17 cellular contexts compared by ENCODE assay signal in genomic region chr1:164155337-164155850, GRCh38.
A peak's percentile ranks its signal among the peaks of the same experiment; 100 is the strongest.
DNase-seq lines count a peak whose midpoint lies in the region; ATAC-seq and TF ChIP-seq lines count a peak whose summit lies in the region.
"Had no signal": no experiment of that assay in that cellular context is flagged by ENCODE, and none has a peak within 500 bp of the region (broad histone marks: within the 10 kb centered on the region; RNA-seq: fewer than 3 reads in every experiment).

No MANE protein-coding gene starts in this region.

- H3K36me3 Mint-ChIP-seq in GM23338 (ENCODE audit: low read depth) = no peaks in the 10 kb centered on the region
- H3K36me3 Mint-ChIP-seq: CD8-positive, alpha-beta T cell had no signal

- H2AK5ac ChIP-seq in neuronal stem cell (ENCODE audit: low read depth, low read length) = no peak overlapping the region

- H3K4me3 ChIP-seq in GM23338 (no peak overlapping the region), neuronal stem cell (ENCODE audit: low read length in 2 of 2) (no peak overlapping the region), prostate gland (no peak overlapping the region)

- H3K4ac ChIP-seq in neuronal stem cell (ENCODE audit: low read length) = no peak overlapping the region

- intact Hi-C loops in prostate gland (cut with DNase I) = no loop called here

- H3K27ac ChIP-seq in GM23338 (ENCODE audit: low read depth) = no peak overlapping the region
- no peak overlapping the region for H3K27ac ChIP-seq in neuronal stem cell (replicated peaks; ENCODE audit: low read length)
- H3K27ac ChIP-seq in prostate gland = no peak overlapping the region

- H3K23ac ChIP-seq in neuronal stem cell (ENCODE audit: low read depth, low read length, poor library complexity) = no peak overlapping the region

- H4K20me1 ChIP-seq in GM23338 (replicated peaks; ENCODE audit: insufficient read depth) = no peaks in the 10 kb centered on the region

- H2AFZ ChIP-seq in GM23338 = peak overlapping the region; percentile 87
- no peak overlapping the region for H2AFZ ChIP-seq in neuronal stem cell (ENCODE audit: low read length)

- TF ChIP-seq CTCF in GM23338 (conservative IDR thresholded peaks at IDR 0.05; ENCODE audit: low read depth in 2 of 2) = no peak
- no peak for TF ChIP-seq CTCF in prostate gland (IDR thresholded peaks at IDR 0.05)

- no peak overlapping the region for H4K8ac ChIP-seq in neuronal stem cell (ENCODE audit: low read depth, low read length)

- ATAC-seq in GM23338 = no peak
- ATAC-seq in esophagus mucosa = peak; percentile 48
- no peak for ATAC-seq in HG03159 (IDR thresholded peaks at IDR 0.05; ENCODE audit: unreplicated experiment)
- ATAC-seq: CD8-positive, alpha-beta T cell; Panc1 had no signal

- no peak overlapping the region for H2BK12ac ChIP-seq in neuronal stem cell (ENCODE audit: low read length)

- no peak overlapping the region for H3K4me3 Mint-ChIP-seq in GM23338
- H3K4me3 Mint-ChIP-seq: CD8-positive, alpha-beta T cell had no signal

- no peak overlapping the region for H4K91ac ChIP-seq in neuronal stem cell (ENCODE audit: low read depth, low read length, poor library complexity)

- H3K14ac ChIP-seq in neuronal stem cell (ENCODE audit: low read length) = no peak overlapping the region

- no peaks in the 10 kb centered on the region for H3K79me1 ChIP-seq in neuronal stem cell (ENCODE audit: low read depth, low read length)

- DNase-seq in GM23338 (ENCODE audit: low spot score) (no peak), NCI-H69 (lab: John Stamatoyannopoulos, UW) (peak; percentile 59), neuronal stem cell (ENCODE audit: low spot score) (peak; percentile 6), NOMO-1 treated with dmso at 0.1 percent for 144 hours (lab: John Stamatoyannopoulos, UW; ENCODE audit: unreplicated experiment) (no peak), prostate gland (ENCODE audit: low spot score) (no peak)
- DNase-seq: CD8-positive, alpha-beta T cell; EL; H7; IMR-90; Kasumi-1; NCI-H2081; NCI-H226; Right ventricle myocardium superior; SK-N-SH had no signal

- H3K9me3 Mint-ChIP-seq in GM23338 = no peaks in the 10 kb centered on the region

- no peaks in the 10 kb centered on the region for H3K9me3 ChIP-seq in neuronal stem cell (replicated peaks in 1 of 2; ENCODE audit: control insufficient read depth in 2 of 2, insufficient read depth in 1 of 2, low read depth in 1 of 2, low read length in 2 of 2)
- H3K9me3 ChIP-seq in prostate gland = no peaks in the 10 kb centered on the region
- H3K9me3 ChIP-seq: SK-N-SH had no signal

- H2BK5ac ChIP-seq in neuronal stem cell (ENCODE audit: low read length) = no peak overlapping the region

- TF ChIP-seq POLR2A in prostate gland (IDR thresholded peaks at IDR 0.05) = no peak

- H3F3A ChIP-seq in GM23338 (replicated peaks; ENCODE audit: low read depth) = no peaks in the 10 kb centered on the region

- WGBS in neuronal stem cell (ENCODE audit: extremely low coverage in 2 of 2, insufficient read length in 2 of 2, insufficient replicate concordance in 1 of 2), 2 donors = no CpG with 5 or more reads among the region's 4 CpGs
- 50% methylated on average over 4 of the region's 4 CpGs for WGBS in prostate gland

- H3K27ac Mint-ChIP-seq in GM23338 = no peak overlapping the region
- H3K27ac Mint-ChIP-seq: CD8-positive, alpha-beta T cell had no signal

- no peak overlapping the region for H2BK120ac ChIP-seq in neuronal stem cell (ENCODE audit: low read depth, low read length)

- no peaks in the 10 kb centered on the region for H3K4me1 Mint-ChIP-seq in GM23338

- H3K4me2 ChIP-seq in GM23338 (no peak overlapping the region), neuronal stem cell (ENCODE audit: insufficient read depth, low read length, poor library complexity, severe bottlenecking) (no peak overlapping the region)
- H3K4me2 ChIP-seq: SK-N-SH had no signal

- no peaks in the 10 kb centered on the region for H3K4me1 ChIP-seq in GM23338 (ENCODE audit: insufficient read depth)
- no peaks in the 10 kb centered on the region for H3K4me1 ChIP-seq in neuronal stem cell (ENCODE audit: control insufficient read depth in 2 of 2, insufficient read depth in 1 of 2, low read depth in 1 of 2, low read length in 2 of 2)
- H3K4me1 ChIP-seq in prostate gland (replicated peaks) = no peaks in the 10 kb centered on the region

- no peaks in the 10 kb centered on the region for H3K27me3 Mint-ChIP-seq in GM23338 (ENCODE audit: insufficient read depth, low read depth, poor library complexity)

- no peak overlapping the region for H3K18ac ChIP-seq in neuronal stem cell (ENCODE audit: low read length)

- H3K79me2 ChIP-seq in GM23338 (replicated peaks; ENCODE audit: insufficient read depth) = no peaks in the 10 kb centered on the region

- H2BK15ac ChIP-seq in neuronal stem cell (ENCODE audit: low read length) = no peak overlapping the region

- no peaks in the 10 kb centered on the region for H3K27me3 ChIP-seq in GM23338 (ENCODE audit: insufficient read depth)
- H3K27me3 ChIP-seq in neuronal stem cell (ENCODE audit: control insufficient read depth in 3 of 3, insufficient read depth in 3 of 3, low read depth in 1 of 3, low read length in 3 of 3) = no peaks in the 10 kb centered on the region
- no peaks in the 10 kb centered on the region for H3K27me3 ChIP-seq in prostate gland (replicated peaks; ENCODE audit: insufficient read depth)

- no peaks in the 10 kb centered on the region for H3K36me3 ChIP-seq in GM23338 (ENCODE audit: insufficient read depth)
- no peaks in the 10 kb centered on the region for H3K36me3 ChIP-seq in neuronal stem cell (replicated peaks in 1 of 2; ENCODE audit: control insufficient read depth in 2 of 2, insufficient read depth in 2 of 2, low read length in 2 of 2)
- no peaks in the 10 kb centered on the region for H3K36me3 ChIP-seq in prostate gland

- no peak overlapping the region for H3K9ac ChIP-seq in neuronal stem cell (ENCODE audit: low read depth, low read length, poor library complexity)
- H3K9ac ChIP-seq: SK-N-SH had no signal

- H3K9me2 ChIP-seq in GM23338 (ENCODE audit: insufficient read depth) = peaks cover 9% of the 10 kb centered on the region; the same call in 1 of the 2 replicates
- H3K9me2 ChIP-seq: SK-N-SH had no signal

TF ChIP-seq in GM23338, 12 proteins besides CTCF, POLR2A, EP300 and RAD21 (continues in another document):
- TF ChIP-seq ZNF114 (CRISPR knock-in tag; IDR thresholded peaks at IDR 0.05) = no peak
- TF ChIP-seq NANOG (IDR thresholded peaks at IDR 0.05; ENCODE audit: borderline replicate concordance) = no peak
- TF ChIP-seq EZH2 (IDR thresholded peaks at IDR 0.05; ENCODE audit: low read depth, unreplicated experiment) = no peak
- TF ChIP-seq EZH2phosphoT487 (IDR thresholded peaks at IDR 0.05; ENCODE audit: unreplicated experiment) = no peak
- no peak for TF ChIP-seq REST (IDR thresholded peaks at IDR 0.05; ENCODE audit: unreplicated experiment)
- TF ChIP-seq STAT1 (IDR thresholded peaks at IDR 0.05; ENCODE audit: unreplicated experiment) = no peak

Comparison
In these comparisons a context has a peak if more than half of its experiments do, and no peak if none do; other contexts are left out.
1. DNase-seq: peak in NCI-H69 (single experiment) and neuronal stem cell (single experiment); none in GM23338 (single experiment), NOMO-1 treated with dmso at 0.1 percent for 144 hours (single experiment) and prostate gland (single experiment).